In the genomic region with DNA sequence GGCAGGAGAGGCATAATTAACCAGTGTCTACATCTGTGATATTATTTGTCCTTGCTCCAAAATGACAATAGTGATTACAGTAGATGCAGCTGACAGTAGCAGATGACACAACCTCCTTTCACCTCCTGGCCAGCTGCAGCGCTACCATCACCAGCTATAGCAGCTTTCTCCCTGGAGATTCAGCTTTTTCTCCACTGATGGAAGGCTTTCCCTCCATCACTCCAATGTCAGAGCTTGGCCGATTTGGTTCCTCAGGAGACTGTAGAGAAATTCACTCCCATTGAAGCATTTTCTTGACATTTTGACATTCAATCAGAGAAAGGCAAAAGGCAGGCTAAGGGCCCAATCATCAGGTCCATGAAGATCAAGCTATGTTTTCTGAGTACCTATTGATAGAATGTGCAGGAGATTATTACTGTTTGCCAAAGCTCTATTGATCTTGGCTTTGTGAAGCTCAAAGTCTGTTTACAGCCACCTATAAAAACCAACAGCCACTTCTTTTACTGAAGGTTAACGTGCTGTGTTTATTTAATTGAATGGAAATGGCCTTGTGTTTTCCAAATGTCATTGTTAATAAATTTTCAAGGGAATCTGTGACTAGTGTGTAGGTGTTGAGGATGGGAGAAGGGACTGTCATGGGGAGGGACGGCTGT, we compare ENCODE assay signal across 17 cellular contexts.
DNase-seq lines count a peak whose midpoint lies in the region; ATAC-seq and TF ChIP-seq lines count a peak whose summit lies in the region.
"Had no signal": no experiment of that assay in that cellular context is flagged by ENCODE, and none has a peak within 500 bp of the region (broad histone marks: within the 10 kb centered on the region; RNA-seq: fewer than 3 reads in every experiment).

No MANE protein-coding gene starts in this region.

- no peak for TF ChIP-seq CTCF in omental fat pad (IDR thresholded peaks at IDR 0.05)

- ATAC-seq in left lobe of liver (peak; percentile 81), HG02763 (IDR thresholded peaks at IDR 0.05; ENCODE audit: unreplicated experiment) (no peak), omental fat pad (ENCODE audit: low FRiP score) (no peak)
- ATAC-seq: PC-3 had no signal

- DNase-seq in NCI-H1417 (lab: John Stamatoyannopoulos, UW) (peak in 2 of 3 experiments; percentile 15 to 49), NCI-H1417 treated with DMSO at 0.1 percent for 48 hours (lab: John Stamatoyannopoulos, UW) (no peak), NCI-H1930 (lab: John Stamatoyannopoulos, UW) (peak; percentile 84 to 90), left lobe of liver (ENCODE audit: low spot score) (no peak), retina (peak; percentile 35), omental fat pad (ENCODE audit: low spot score) (no peak), NCI-H187 treated with DMSO at 0.1 percent for 48 hours (lab: John Stamatoyannopoulos, UW) (no peak)
- DNase-seq: CD4-positive, alpha-beta memory T cell; GF-D8; GM23248; HCEC 1CT; KG1; NCI-H187; NCI-H2227 treated with DMSO at 0.1 percent for 48 hours; NCI-H526; PC-3 had no signal

Comparison
In these comparisons a context has a peak if more than half of its experiments do, and no peak if none do; other contexts are left out.
1. DNase-seq: peak in NCI-H1417 (2 of 3), NCI-H1930 (2 of 2) and retina (single experiment); none in NCI-H1417 treated with DMSO at 0.1 percent for 48 hours (single experiment), left lobe of liver (single experiment), omental fat pad (single experiment) and NCI-H187 treated with DMSO at 0.1 percent for 48 hours (single experiment).